Comparison of ENCODE assay signal across 2 cellular contexts in genomic region chr19:38280030-38280921, GRCh38.
A peak's percentile ranks its signal among the peaks of the same experiment; 100 is the strongest.
TF ChIP-seq lines count a peak whose summit lies in the region.

No MANE protein-coding gene starts in this region.

TF ChIP-seq in liver, 16 proteins besides CTCF, POLR2A, EP300 and RAD21:
- TF ChIP-seq, protein P1, sequence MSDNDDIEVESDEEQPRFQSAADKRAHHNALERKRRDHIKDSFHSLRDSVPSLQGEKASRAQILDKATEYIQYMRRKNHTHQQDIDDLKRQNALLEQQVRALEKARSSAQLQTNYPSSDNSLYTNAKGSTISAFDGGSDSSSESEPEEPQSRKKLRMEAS (IDR thresholded peaks at IDR 0.05): no peak
- TF ChIP-seq GABPA (IDR thresholded peaks at IDR 0.05 in 1 of 2, conservative IDR thresholded peaks at IDR 0.05 in 1 of 2) (no peak), NR2F2 (IDR thresholded peaks at IDR 0.05) (peak; percentile 25), RXRA (IDR thresholded peaks at IDR 0.05) (no peak), SP1 (IDR thresholded peaks at IDR 0.05) (no peak), JUND (IDR thresholded peaks at IDR 0.05) (no peak), HNF4A (conservative IDR thresholded peaks at IDR 0.05) (no peak)
- TF ChIP-seq, protein P2, sequence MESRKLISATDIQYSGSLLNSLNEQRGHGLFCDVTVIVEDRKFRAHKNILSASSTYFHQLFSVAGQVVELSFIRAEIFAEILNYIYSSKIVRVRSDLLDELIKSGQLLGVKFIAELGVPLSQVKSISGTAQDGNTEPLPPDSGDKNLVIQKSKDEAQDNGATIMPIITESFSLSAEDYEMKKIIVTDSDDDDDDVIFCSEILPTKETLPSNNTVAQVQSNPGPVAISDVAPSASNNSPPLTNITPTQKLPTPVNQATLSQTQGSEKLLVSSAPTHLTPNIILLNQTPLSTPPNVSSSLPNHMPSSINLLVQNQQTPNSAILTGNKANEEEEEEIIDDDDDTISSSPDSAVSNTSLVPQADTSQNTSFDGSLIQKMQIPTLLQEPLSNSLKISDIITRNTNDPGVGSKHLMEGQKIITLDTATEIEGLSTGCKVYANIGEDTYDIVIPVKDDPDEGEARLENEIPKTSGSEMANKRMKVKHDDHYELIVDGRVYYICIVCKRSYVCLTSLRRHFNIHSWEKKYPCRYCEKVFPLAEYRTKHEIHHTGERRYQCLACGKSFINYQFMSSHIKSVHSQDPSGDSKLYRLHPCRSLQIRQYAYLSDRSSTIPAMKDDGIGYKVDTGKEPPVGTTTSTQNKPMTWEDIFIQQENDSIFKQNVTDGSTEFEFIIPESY (IDR thresholded peaks at IDR 0.05): no peak

TF ChIP-seq in HepG2, 621 proteins besides CTCF, POLR2A, EP300 and RAD21:
- TF ChIP-seq HMG20B (CRISPR knock-in tag; conservative IDR thresholded peaks at IDR 0.05): no peak
- TF ChIP-seq MYC (CRISPR knock-in tag; IDR thresholded peaks at IDR 0.05; ENCODE audit: borderline replicate concordance): no peak
- TF ChIP-seq SAP130 (CRISPR knock-in tag; IDR thresholded peaks at IDR 0.05; ENCODE audit: low read depth): no peak
- TF ChIP-seq ZNF501 (CRISPR knock-in tag; IDR thresholded peaks at IDR 0.05): no peak
- TF ChIP-seq ZNF260 (CRISPR knock-in tag; IDR thresholded peaks at IDR 0.05; ENCODE audit: borderline replicate concordance, low read depth): no peak
- no peak for TF ChIP-seq SMARCE1 (IDR thresholded peaks at IDR 0.05; ENCODE audit: borderline replicate concordance)
- TF ChIP-seq GABPB1 (CRISPR knock-in tag; IDR thresholded peaks at IDR 0.05): no peak
- TF ChIP-seq, protein P3, sequence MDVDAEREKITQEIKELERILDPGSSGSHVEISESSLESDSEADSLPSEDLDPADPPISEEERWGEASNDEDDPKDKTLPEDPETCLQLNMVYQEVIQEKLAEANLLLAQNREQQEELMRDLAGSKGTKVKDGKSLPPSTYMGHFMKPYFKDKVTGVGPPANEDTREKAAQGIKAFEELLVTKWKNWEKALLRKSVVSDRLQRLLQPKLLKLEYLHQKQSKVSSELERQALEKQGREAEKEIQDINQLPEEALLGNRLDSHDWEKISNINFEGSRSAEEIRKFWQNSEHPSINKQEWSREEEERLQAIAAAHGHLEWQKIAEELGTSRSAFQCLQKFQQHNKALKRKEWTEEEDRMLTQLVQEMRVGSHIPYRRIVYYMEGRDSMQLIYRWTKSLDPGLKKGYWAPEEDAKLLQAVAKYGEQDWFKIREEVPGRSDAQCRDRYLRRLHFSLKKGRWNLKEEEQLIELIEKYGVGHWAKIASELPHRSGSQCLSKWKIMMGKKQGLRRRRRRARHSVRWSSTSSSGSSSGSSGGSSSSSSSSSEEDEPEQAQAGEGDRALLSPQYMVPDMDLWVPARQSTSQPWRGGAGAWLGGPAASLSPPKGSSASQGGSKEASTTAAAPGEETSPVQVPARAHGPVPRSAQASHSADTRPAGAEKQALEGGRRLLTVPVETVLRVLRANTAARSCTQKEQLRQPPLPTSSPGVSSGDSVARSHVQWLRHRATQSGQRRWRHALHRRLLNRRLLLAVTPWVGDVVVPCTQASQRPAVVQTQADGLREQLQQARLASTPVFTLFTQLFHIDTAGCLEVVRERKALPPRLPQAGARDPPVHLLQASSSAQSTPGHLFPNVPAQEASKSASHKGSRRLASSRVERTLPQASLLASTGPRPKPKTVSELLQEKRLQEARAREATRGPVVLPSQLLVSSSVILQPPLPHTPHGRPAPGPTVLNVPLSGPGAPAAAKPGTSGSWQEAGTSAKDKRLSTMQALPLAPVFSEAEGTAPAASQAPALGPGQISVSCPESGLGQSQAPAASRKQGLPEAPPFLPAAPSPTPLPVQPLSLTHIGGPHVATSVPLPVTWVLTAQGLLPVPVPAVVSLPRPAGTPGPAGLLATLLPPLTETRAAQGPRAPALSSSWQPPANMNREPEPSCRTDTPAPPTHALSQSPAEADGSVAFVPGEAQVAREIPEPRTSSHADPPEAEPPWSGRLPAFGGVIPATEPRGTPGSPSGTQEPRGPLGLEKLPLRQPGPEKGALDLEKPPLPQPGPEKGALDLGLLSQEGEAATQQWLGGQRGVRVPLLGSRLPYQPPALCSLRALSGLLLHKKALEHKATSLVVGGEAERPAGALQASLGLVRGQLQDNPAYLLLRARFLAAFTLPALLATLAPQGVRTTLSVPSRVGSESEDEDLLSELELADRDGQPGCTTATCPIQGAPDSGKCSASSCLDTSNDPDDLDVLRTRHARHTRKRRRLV (CRISPR knock-in tag; IDR thresholded peaks at IDR 0.05): no peak
- TF ChIP-seq ETV6 (CRISPR knock-in tag; conservative IDR thresholded peaks at IDR 0.05): no peak
- TF ChIP-seq ARNT2 (CRISPR knock-in tag; IDR thresholded peaks at IDR 0.05; ENCODE audit: low read depth): no peak
- TF ChIP-seq CEBPB (IDR thresholded peaks at IDR 0.05; ENCODE audit: borderline replicate concordance, low read depth, low read length): no peak
- TF ChIP-seq JUND (CRISPR knock-in tag; IDR thresholded peaks at IDR 0.05): no peak
- TF ChIP-seq, protein P4, sequence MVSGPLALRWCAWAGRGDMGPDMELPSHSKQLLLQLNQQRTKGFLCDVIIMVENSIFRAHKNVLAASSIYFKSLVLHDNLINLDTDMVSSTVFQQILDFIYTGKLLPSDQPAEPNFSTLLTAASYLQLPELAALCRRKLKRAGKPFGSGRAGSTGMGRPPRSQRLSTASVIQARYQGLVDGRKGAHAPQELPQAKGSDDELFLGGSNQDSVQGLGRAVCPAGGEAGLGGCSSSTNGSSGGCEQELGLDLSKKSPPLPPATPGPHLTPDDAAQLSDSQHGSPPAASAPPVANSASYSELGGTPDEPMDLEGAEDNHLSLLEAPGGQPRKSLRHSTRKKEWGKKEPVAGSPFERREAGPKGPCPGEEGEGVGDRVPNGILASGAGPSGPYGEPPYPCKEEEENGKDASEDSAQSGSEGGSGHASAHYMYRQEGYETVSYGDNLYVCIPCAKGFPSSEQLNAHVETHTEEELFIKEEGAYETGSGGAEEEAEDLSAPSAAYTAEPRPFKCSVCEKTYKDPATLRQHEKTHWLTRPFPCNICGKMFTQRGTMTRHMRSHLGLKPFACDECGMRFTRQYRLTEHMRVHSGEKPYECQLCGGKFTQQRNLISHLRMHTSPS (CRISPR knock-in tag; IDR thresholded peaks at IDR 0.05; ENCODE audit: low read depth): no peak
- TF ChIP-seq NFYC (CRISPR knock-in tag; IDR thresholded peaks at IDR 0.05): no peak
- no peak for TF ChIP-seq REL (CRISPR knock-in tag; conservative IDR thresholded peaks at IDR 0.05)
- TF ChIP-seq ZNF552 (CRISPR knock-in tag; IDR thresholded peaks at IDR 0.05; ENCODE audit: borderline replicate concordance): no peak
